8 cellular contexts compared by ENCODE assay signal in genomic region chr5:150758210-150758533, GRCh38. TPM values are rescaled to one million over a fixed set of nuclear protein-coding genes. Genes with fewer than 3 reads are reported as not detected.
DNase-seq lines count a peak whose midpoint lies in the region; ATAC-seq, FAIRE-seq and TF ChIP-seq lines count a peak whose summit lies in the region.

No MANE protein-coding gene starts in this region.

- H3K4me1 Mint-ChIP-seq in memory B cell: peaks cover 13% of the 10 kb centered on the region

- peaks cover 2% of the 10 kb centered on the region for H3K9me3 Mint-ChIP-seq in memory B cell

- ATAC-seq in GM19438 (IDR thresholded peaks at IDR 0.05; ENCODE audit: low read depth, unreplicated experiment) (peak; percentile 19), HG03135 (IDR thresholded peaks at IDR 0.05; ENCODE audit: unreplicated experiment) (peak; percentile 26), K562 (peak; percentile 62), memory B cell (ENCODE audit: low read depth) (peak; percentile 4)

- CTCF ChIA-PET in K562 (lab: Yijun Ruan, JAX; ENCODE audit: low intra/inter-chr PET ratio): no interaction called here

- no peaks in the 10 kb centered on the region for H4K20me1 ChIP-seq in K562 (replicated peaks; ENCODE audit: control insufficient read depth, insufficient read depth, low read length)

- intact Hi-C loops in K562 (cut with micrococcal nuclease): loop anchor here (5.0 kb wide), 1 partner anchor 56 kb away; the partner anchor contains the start of gene RBM22

- H3K27ac ChIP-seq in K562 (ENCODE audit: extremely low read depth, low read depth, low read length): peak overlapping the region; percentile 99

- H3K9me1 ChIP-seq in K562 (ENCODE audit: control insufficient read depth, insufficient read depth, low read length): no peaks in the 10 kb centered on the region

- TF ChIP-seq EP300 in K562 (IDR thresholded peaks at IDR 0.05; ENCODE audit: low read length): no peak

- peak overlapping the region; percentile 91 to 94 for H3K9ac ChIP-seq in K562 (ENCODE audit: insufficient read depth in 1 of 2, low read depth in 2 of 2, low read length in 2 of 2)

- 0% methylated on average over 11 of the region's 11 CpGs for WGBS in K562 (ENCODE audit: insufficient coverage, low coverage, missing lambda C conversion rate)

- no peak for TF ChIP-seq RAD21 in K562 (CRISPR knock-in tag; conservative IDR thresholded peaks at IDR 0.05 in 1 of 2, IDR thresholded peaks at IDR 0.05 in 1 of 2)

- peaks cover 36% of the 10 kb centered on the region for H3K36me3 ChIP-seq in K562 (ENCODE audit: control insufficient read depth, insufficient read depth, low read length)

- peak overlapping the region; percentile 81 for H3K4me2 ChIP-seq in K562 (ENCODE audit: insufficient read depth, low read length)

- H3K27me3 ChIP-seq in K562 (ENCODE audit: control insufficient read depth in 2 of 2, insufficient read depth in 2 of 2, low read length in 2 of 2): no peaks in the 10 kb centered on the region

- H3K79me2 ChIP-seq in K562 (ENCODE audit: control insufficient read depth, insufficient read depth, low read length): peaks cover 48% of the 10 kb centered on the region

- peaks cover 3% of the 10 kb centered on the region; the same call in 1 of the 2 replicates for H3K9me3 ChIP-seq in K562 (replicated peaks; ENCODE audit: control insufficient read depth, insufficient read depth, low read depth, low read length)

- no peak for FAIRE-seq in K562 (lab: Jason Lieb, UNC)

- DNase-seq in K562 (ENCODE audit: extremely low read depth in 1 of 4, low spot score in 3 of 4) (no peak), memory B cell (ENCODE audit: low spot score in 2 of 2) (no peak), DMS 273 (lab: John Stamatoyannopoulos, UW; ENCODE audit: unreplicated experiment) (no peak), GF-D8 (lab: John Stamatoyannopoulos, UW) (no peak), NCI-H446 treated with DMSO at 0.1 percent for 48 hours (lab: John Stamatoyannopoulos, UW) (no peak), NCI-H748 (lab: John Stamatoyannopoulos, UW; ENCODE audit: unreplicated experiment) (no peak)

- H3K4me3 Mint-ChIP-seq in memory B cell: no peak overlapping the region

- no peak for TF ChIP-seq POLR2A in K562 (conservative IDR thresholded peaks at IDR 0.05)

- no peak overlapping the region for H3K27ac Mint-ChIP-seq in memory B cell

- POLR2A ChIA-PET in K562 (lab: Yijun Ruan, JAX): interaction anchor here (0.6 to 1.6 kb wide), 10 partner anchors 11 to 298 kb away, joined by 3 to 7 read pairs (median 4); partner anchors contain the start of genes RBM22 and SMIM3

- H3K4me3 ChIP-seq in K562: peak overlapping the region; percentile 49

- peak overlapping the region; percentile 99 for H2AFZ ChIP-seq in K562 (ENCODE audit: low read depth, low read length)

- H3K4me1 ChIP-seq in K562 (replicated peaks in 1 of 2; ENCODE audit: control insufficient read depth in 2 of 2, insufficient read depth in 2 of 2, low read length in 2 of 2): peaks cover 4 to 20% of the 10 kb centered on the region in 2 experiments; a peak in 4 of 5 replicates

- BruUV-seq in K562 (replicated peaks; lab: Mats Ljungman, UMichigan): TSS peak; percentile 66

- in situ Hi-C loops in K562 (cut with MboI): no loop called here

- TF ChIP-seq CTCF in K562 (IDR thresholded peaks at IDR 0.05 in 2 of 3, conservative IDR thresholded peaks at IDR 0.05 in 1 of 3; ENCODE audit: insufficient read depth in 2 of 3, low read depth in 1 of 3, low read length in 3 of 3): no peak

- H3K36me3 Mint-ChIP-seq in memory B cell: peaks cover 20% of the 10 kb centered on the region

- peaks cover 2% of the 10 kb centered on the region for H3K27me3 Mint-ChIP-seq in memory B cell

TF ChIP-seq in K562, 482 proteins besides CTCF, POLR2A, EP300 and RAD21 (continues in another document):
- TF ChIP-seq OTX1 (CRISPR knock-in tag; IDR thresholded peaks at IDR 0.05) (no peak), BRD9 (IDR thresholded peaks at IDR 0.05; ENCODE audit: low read depth, partially characterized antibody) (peak; percentile 15), ZNF764 (CRISPR knock-in tag; IDR thresholded peaks at IDR 0.05; ENCODE audit: low read depth) (0 out of 2 replicates have a peak, but pooled peaks have one; percentile 29), ATF4 (CRISPR knock-in tag; IDR thresholded peaks at IDR 0.05) (peak; percentile 12; the same call in 1 of the 2 replicates), FOXJ2 (tag; IDR thresholded peaks at IDR 0.05) (peak; percentile 28; the same call in 1 of the 2 replicates)

RNA-seq across cellular contexts. Expression of gene DCTN4, which starts 0.6 kb away (rescaled TPM):
- total RNA-seq in K562 (2011; cell fraction: chromatin; rRNA removed; ENCODE audit: low replicate concordance): 64.1 and 143 TPM in 2 replicates
- total RNA-seq in K562 (2011; cell fraction: nucleolus; rRNA removed): 28.9 and 49.2 TPM in 2 replicates
- 56.8 and 84.8 TPM in 2 replicates for total RNA-seq in K562 (2011; cell fraction: nucleoplasm; rRNA removed)
- total RNA-seq in K562 (2014; rRNA removed) (34.5 and 35.2 TPM in 2 replicates), K562 (2014; rRNA removed; fragmentation: Illumina TruSeq; extraction: Trizol) (51.0 and 56.8 TPM in 2 replicates), K562 (2015; rRNA removed; fragmentation: Illumina TruSeq; extraction: Trizol) (45.4 and 49.9 TPM in 2 replicates), K562 (2021) (57.0 and 64.8 TPM in 2 replicates)
- polyA plus RNA-seq in K562 (2011; rRNA removed) (56.8 and 75.0 TPM in 2 replicates), K562 (2014; fragmentation: Illumina TruSeq; extraction: Trizol) (57.0 and 64.9 TPM in 2 replicates), K562 (2014; fragmentation: Nextera tagmentation; extraction: Ambion mirVana) (10 to 100 TPM; 20.4 to 29.6 TPM), K562 (2014; rRNA removed) (36.5 and 39.1 TPM in 2 replicates)
- 30.5 and 54.8 TPM in 2 replicates for polyA plus RNA-seq in K562 (2011; cell fraction: cytosol; rRNA removed)
- 48.6 and 85.0 TPM in 2 replicates for polyA plus RNA-seq in K562 (2011; cell fraction: nucleus; rRNA removed)
- 40.1 and 49.3 TPM in 2 replicates for polyA plus RNA-seq in K562 (2012)
- 78.1 and 119 TPM in 2 replicates for polyA minus RNA-seq in K562 (2011; rRNA and poly(A)+ RNA removed)
- polyA minus RNA-seq in K562 (2011; cell fraction: cytosol; rRNA and poly(A)+ RNA removed): 39.0 and 51.9 TPM in 2 replicates
- 36.8 and 62.8 TPM in 2 replicates for polyA minus RNA-seq in K562 (2011; cell fraction: nucleus; rRNA and poly(A)+ RNA removed)

RNA-seq across cellular contexts. Expression of gene SMIM3, which starts 20.4 kb away (rescaled TPM):
- 5.3 and 6.3 TPM in 2 replicates for total RNA-seq in K562 (2011; cell fraction: chromatin; rRNA removed; ENCODE audit: low replicate concordance)
- total RNA-seq in K562 (2011; cell fraction: nucleolus; rRNA removed): 3.0 and 4.2 TPM in 2 replicates
- total RNA-seq in K562 (2011; cell fraction: nucleoplasm; rRNA removed): 5.6 and 6.4 TPM in 2 replicates
- total RNA-seq in K562 (2014; rRNA removed) (13.6 and 20.2 TPM in 2 replicates), K562 (2014; rRNA removed; fragmentation: Illumina TruSeq; extraction: Trizol) (14.6 and 15.8 TPM in 2 replicates), K562 (2015; rRNA removed; fragmentation: Illumina TruSeq; extraction: Trizol) (27.7 and 28.5 TPM in 2 replicates), K562 (2021) (13.0 and 13.7 TPM in 2 replicates)
- polyA plus RNA-seq in K562 (2011; rRNA removed) (13.9 and 29.5 TPM in 2 replicates), K562 (2014; fragmentation: Illumina TruSeq; extraction: Trizol) (18.8 and 19.7 TPM in 2 replicates), K562 (2014; fragmentation: Nextera tagmentation; extraction: Ambion mirVana) (1 to 10 TPM; 4.1 to 6.7 TPM), K562 (2014; rRNA removed) (12.8 and 13.5 TPM in 2 replicates)
- 13.9 and 39.1 TPM in 2 replicates for polyA plus RNA-seq in K562 (2011; cell fraction: cytosol; rRNA removed)
- polyA plus RNA-seq in K562 (2011; cell fraction: nucleus; rRNA removed): 7.9 and 20.9 TPM in 2 replicates
- polyA plus RNA-seq in K562 (2012): 24.7 and 45.6 TPM in 2 replicates
- 5.6 and 14.2 TPM in 2 replicates for polyA minus RNA-seq in K562 (2011; rRNA and poly(A)+ RNA removed)
- polyA minus RNA-seq in K562 (2011; cell fraction: cytosol; rRNA and poly(A)+ RNA removed): 4.0 and 5.6 TPM in 2 replicates
- polyA minus RNA-seq in K562 (2011; cell fraction: nucleus; rRNA and poly(A)+ RNA removed): 2.3 and 5.7 TPM in 2 replicates

RNA-seq across cellular contexts. Expression of gene RBM22, which starts 57.3 kb away (rescaled TPM):
- total RNA-seq in K562 (2011; cell fraction: chromatin; rRNA removed; ENCODE audit: low replicate concordance): 88.0 and 96.4 TPM in 2 replicates
- 58.2 and 60.2 TPM in 2 replicates for total RNA-seq in K562 (2011; cell fraction: nucleolus; rRNA removed)
- 61.2 and 66.5 TPM in 2 replicates for total RNA-seq in K562 (2011; cell fraction: nucleoplasm; rRNA removed)
- total RNA-seq in K562 (2014; rRNA removed): 31.3 and 41.6 TPM in 2 replicates
- total RNA-seq in K562 (2014; rRNA removed; fragmentation: Illumina TruSeq; extraction: Trizol): 43.7 and 46.8 TPM in 2 replicates
- total RNA-seq in K562 (2015; rRNA removed; fragmentation: Illumina TruSeq; extraction: Trizol): 44.8 and 45.1 TPM in 2 replicates
- total RNA-seq in K562 (2021): 51.3 and 53.5 TPM in 2 replicates
- polyA plus RNA-seq in K562 (2011; rRNA removed): 69.9 and 77.7 TPM in 2 replicates
- polyA plus RNA-seq in K562 (2011; cell fraction: cytosol; rRNA removed): 24.7 and 43.4 TPM in 2 replicates
- polyA plus RNA-seq in K562 (2011; cell fraction: nucleus; rRNA removed): 77.9 and 106 TPM in 2 replicates
- polyA plus RNA-seq in K562 (2012): 46.4 and 48.3 TPM in 2 replicates
- 73.9 and 82.2 TPM in 2 replicates for polyA plus RNA-seq in K562 (2014; fragmentation: Illumina TruSeq; extraction: Trizol)
- 10 to 100 TPM; 33.6 to 65.3 TPM for polyA plus RNA-seq in K562 (2014; fragmentation: Nextera tagmentation; extraction: Ambion mirVana)
- 37.1 and 38.3 TPM in 2 replicates for polyA plus RNA-seq in K562 (2014; rRNA removed)
- polyA minus RNA-seq in K562 (2011; rRNA and poly(A)+ RNA removed): 46.0 and 55.8 TPM in 2 replicates
- 23.2 and 30.1 TPM in 2 replicates for polyA minus RNA-seq in K562 (2011; cell fraction: cytosol; rRNA and poly(A)+ RNA removed)
- polyA minus RNA-seq in K562 (2011; cell fraction: nucleus; rRNA and poly(A)+ RNA removed): 30.6 and 46.1 TPM in 2 replicates

Comparison
In these comparisons a context has a peak if more than half of its experiments do, and no peak if none do; other contexts are left out.
1. ATAC-seq: peak in every context shown above with its lines; median percentile 62 in K562; 26 in HG03135; 19 in GM19438; 4 in memory B cell.